In genomic region chr2:240987588-240987987, GRCh38 we compare ENCODE assay signal across 19 cellular contexts. TPM values are rescaled to one million over a fixed set of nuclear protein-coding genes. Genes with fewer than 3 reads are reported as not detected.
DNase-seq lines count a peak whose midpoint lies in the region; ATAC-seq, FAIRE-seq and TF ChIP-seq lines count a peak whose summit lies in the region.
"Had no signal": no experiment of that assay in that cellular context is flagged by ENCODE, and none has a peak within 500 bp of the region (broad histone marks: within the 10 kb centered on the region; RNA-seq: fewer than 3 reads in every experiment).

No MANE protein-coding gene starts in this region.

- H3T11ph ChIP-seq in H9 (ENCODE audit: low read length) = no peak overlapping the region

- H3K4me3 Mint-ChIP-seq in H9 = no peak overlapping the region
- H3K4me3 Mint-ChIP-seq: brain had no signal

- intact Hi-C loops in GM12878 (cut with micrococcal nuclease; ENCODE audit: unreplicated experiment) (no loop called here), sigmoid colon (cut with DNase I) (no loop called here)

- SMC1A ChIA-PET in GM12878 (lab: Charles Lee; ENCODE audit: uncharacterized antibody, unreplicated experiment) = no interaction called here

- peaks cover 0 to 18% (median 7%) of the 10 kb centered on the region in 11 experiments; a peak in 15 of 22 replicates for H3K27me3 ChIP-seq in BLaER1 treated with 17β-estradiol and CSF1 and Interleukin-3, amounts not matched to agents 10 nM and 100 nM
- H3K27me3 ChIP-seq in GM12878 (replicated peaks in 1 of 2; ENCODE audit: control insufficient read depth in 2 of 2, insufficient read depth in 2 of 2, low read length in 1 of 2) (peaks cover 0 to under 1% of the 10 kb centered on the region in 2 experiments; a peak in 1 of 4 replicates), sigmoid colon (peaks cover 0 to 32% (median 17%) of the 10 kb centered on the region in 3 donors), H9 (ENCODE audit: insufficient read depth, low read length) (no peaks in the 10 kb centered on the region)

- no peak overlapping the region for H3K18ac ChIP-seq in H9 (ENCODE audit: insufficient read length, low read depth, low read length)

- H3K4me3 ChIP-seq in BLaER1 treated with 17β-estradiol and CSF1 and Interleukin-3, amounts not matched to agents 10 nM and 100 nM = peak overlapping the region in 3 of 10 experiments; percentile 4 to 42 (median 32); a peak in 5 of 20 replicates
- H3K4me3 ChIP-seq in GM12878 = no peak overlapping the region
- no peak overlapping the region for H3K4me3 ChIP-seq in sigmoid colon
- H3K4me3 ChIP-seq: stomach had no signal

- H3K4ac ChIP-seq in H9 (ENCODE audit: low read depth, low read length) = no peak overlapping the region

- H3K4me1 Mint-ChIP-seq in H9 = peaks cover 2 to 4% of the 10 kb centered on the region in 2 experiments; a peak in 1 of 4 replicates

- peaks cover 0 to 56% (median 0%) of the 10 kb centered on the region in 11 experiments; a peak in 8 of 22 replicates for H4K20me1 ChIP-seq in BLaER1 treated with 17β-estradiol and CSF1 and Interleukin-3, amounts not matched to agents 10 nM and 100 nM
- H4K20me1 ChIP-seq in GM12878 (ENCODE audit: control insufficient read depth, insufficient read depth) (no peaks in the 10 kb centered on the region), H9 (ENCODE audit: control insufficient read depth, insufficient read depth, insufficient read length) (no peaks in the 10 kb centered on the region)

- H3K27me3 Mint-ChIP-seq in H9 (ENCODE audit: low read depth) = peaks cover 10% of the 10 kb centered on the region

- H2BK20ac ChIP-seq in H9 (ENCODE audit: low read depth, low read length, poor library complexity, severe bottlenecking) = no peak overlapping the region

- BruUV-seq in GM12878 (replicated peaks; lab: Mats Ljungman, UMichigan) = no TSS peak

- H3K79me2 ChIP-seq in GM12878 (ENCODE audit: control insufficient read depth, insufficient read depth, low read length) (no peaks in the 10 kb centered on the region), H9 (ENCODE audit: insufficient read depth, low read length) (no peaks in the 10 kb centered on the region)

- no peak overlapping the region for H2BK12ac ChIP-seq in H9 (ENCODE audit: insufficient read length, low read depth, low read length)

- no peaks in the 10 kb centered on the region for H3K36me3 ChIP-seq in BLaER1 treated with 17β-estradiol and CSF1 and Interleukin-3, amounts not matched to agents 10 nM and 100 nM
- H3K36me3 ChIP-seq in GM12878 (ENCODE audit: control insufficient read depth in 2 of 2, insufficient read depth in 2 of 2, low read length in 1 of 2) = no peaks in the 10 kb centered on the region
- H3K36me3 ChIP-seq in sigmoid colon = no peaks in the 10 kb centered on the region
- H3K36me3 ChIP-seq: stomach had no signal

- TF ChIP-seq EP300 in GM12878 (IDR thresholded peaks at IDR 0.05; ENCODE audit: borderline replicate concordance in 1 of 2, control insufficient read depth in 1 of 2, low read depth in 2 of 2, low read length in 2 of 2) (no peak), sigmoid colon (IDR thresholded peaks at IDR 0.05) (no peak)

- H2AK5ac ChIP-seq in H9 (ENCODE audit: insufficient read length, low read length) = no peak overlapping the region

- TF ChIP-seq POLR2A in GM12878 (IDR thresholded peaks at IDR 0.05; ENCODE audit: low read depth, low read length) = no peak
- TF ChIP-seq POLR2A in sigmoid colon (IDR thresholded peaks at IDR 0.05) = no peak

- no peak overlapping the region for H2BK120ac ChIP-seq in H9 (ENCODE audit: low read depth, low read length, poor library complexity, severe bottlenecking)

- H3K23ac ChIP-seq in H9 (ENCODE audit: insufficient read length, low read depth, low read length) = no peak overlapping the region

- POLR2A ChIA-PET in GM12878 (lab: Charles Lee) = no interaction called here
- POLR2A ChIA-PET in GM10248 (lab: Yijun Ruan, JAX) = no interaction called here

- 46% methylated on average over 6 of the region's 6 CpGs for WGBS in GM12878 (ENCODE audit: insufficient coverage, insufficient replicate concordance, low lambda C conversion rate, missing lambda C conversion rate)
- WGBS in sigmoid colon, 2 donors = 74 to 83% methylated on average over 6 of the region's 6 CpGs
- no CpG with 5 or more reads among the region's 6 CpGs for WGBS in H9 (ENCODE audit: extremely low coverage, insufficient read length, low lambda C conversion rate)

- TF ChIP-seq CTCF in GM12878 (IDR thresholded peaks at IDR 0.05 in 2 of 3, conservative IDR thresholded peaks at IDR 0.05 in 1 of 3; ENCODE audit: control insufficient read depth in 2 of 3, extremely low read depth in 1 of 3, insufficient read depth in 1 of 3, low read depth in 3 of 3, low read length in 3 of 3) (no peak), sigmoid colon (IDR thresholded peaks at IDR 0.05) (no peak), GM10248 (IDR thresholded peaks at IDR 0.05; ENCODE audit: control extremely low read depth, extremely low read depth, low read depth, missing control alignments) (no peak), H9 (conservative IDR thresholded peaks at IDR 0.05) (no peak)

- in situ Hi-C loops in GM12878 (cut with MboI) = no loop called here

- peak overlapping the region; percentile 78 to 100 (median 95) for H3K4me2 ChIP-seq in BLaER1 treated with 17β-estradiol and CSF1 and Interleukin-3, amounts not matched to agents 10 nM and 100 nM
- H3K4me2 ChIP-seq in GM12878 (ENCODE audit: control insufficient read depth, insufficient read depth) (no peak overlapping the region; the same call in 1 of the 2 replicates), H9 (ENCODE audit: insufficient read depth, insufficient read length, low read length) (no peak overlapping the region)

- FAIRE-seq in GM12878 (lab: Jason Lieb, UNC) = no peak
- FAIRE-seq: D721Med, G401.6, H54, HTR-8/SVneo had no signal

- CTCF ChIA-PET in GM12878 (lab: Yijun Ruan, JAX) = interaction anchor here (0.9 kb wide), 1 partner anchor 136 kb away, joined by 3 read pairs; no protein-coding TSS in a partner anchor
- CTCF ChIA-PET in GM10248 (lab: Yijun Ruan, JAX) = interaction anchor here (1.0 to 1.3 kb wide), 3 partner anchors 14 to 473 kb away, joined by 3 to 4 read pairs (median 4); no protein-coding TSS in a partner anchor

- TF ChIP-seq RAD21 in GM12878 (IDR thresholded peaks at IDR 0.05; ENCODE audit: insufficient read depth, low read depth, low read length) = no peak

- H3K9me3 Mint-ChIP-seq in H9 = no peaks in the 10 kb centered on the region; a peak in 1 of 5 replicates

- no peak overlapping the region for H2BK15ac ChIP-seq in H9 (ENCODE audit: low read depth, low read length)

- no peak overlapping the region for H3K56ac ChIP-seq in H9 (ENCODE audit: insufficient read length, low read depth, low read length)

- no peak overlapping the region for H2AFZ ChIP-seq in GM12878 (ENCODE audit: control insufficient read depth, low read depth, low read length)
- no peak overlapping the region for H2AFZ ChIP-seq in H9 (ENCODE audit: low read length)

- no peak overlapping the region; a peak in 1 of 7 replicates for H3K27ac Mint-ChIP-seq in H9

- DNase-seq in GM12878 (ENCODE audit: low read depth, low spot score) (no peak), left lobe of liver (ENCODE audit: low spot score) (peak; percentile 97), sigmoid colon (peak; percentile 57), LoVo (ENCODE audit: low spot score) (no peak), GM10248 (ENCODE audit: extremely low spot score) (no peak), AG08395 (ENCODE audit: low spot score) (no peak), H9 (no peak)
- DNase-seq: activated CD4-positive, alpha-beta T cell treated with anti-CD3 and anti-CD28 coated beads for 1 hour; activated gamma-delta T cell treated with Interleukin-2 at 50 U/mL for 16 hours; NCI-H1436; NCI-H345; SHP77 treated with DMSO at 0.1 percent for 48 hours; stomach had no signal

- RAD21 ChIA-PET in GM12878 (lab: Charles Lee; ENCODE audit: unreplicated experiment) = interaction anchor here (1.1 kb wide), 1 partner anchor 163 kb away, joined by 3 read pairs; no protein-coding TSS in a partner anchor

- peak overlapping the region; percentile 11 to 75 (median 56); a peak in 17 of 22 replicates for H3K9ac ChIP-seq in BLaER1 treated with 17β-estradiol and CSF1 and Interleukin-3, amounts not matched to agents 10 nM and 100 nM
- H3K9ac ChIP-seq in GM12878 (ENCODE audit: control insufficient read depth, insufficient read depth, low read length) (no peak overlapping the region), H9 (ENCODE audit: extremely low read depth, insufficient read length, low read length) (no peak overlapping the region)

- ATAC-seq in GM12878 (peak; percentile 39), left lobe of liver (peak; percentile 69)

- peak overlapping the region in 10 of 11 experiments; percentile 7 to 80 (median 61); a peak in 16 of 22 replicates for H3K27ac ChIP-seq in BLaER1 treated with 17β-estradiol and CSF1 and Interleukin-3, amounts not matched to agents 10 nM and 100 nM
- no peak overlapping the region for H3K27ac ChIP-seq in GM12878 (ENCODE audit: control insufficient read depth, insufficient read depth)
- no peak overlapping the region for H3K27ac ChIP-seq in sigmoid colon
- H3K27ac ChIP-seq in H9 (ENCODE audit: insufficient read length, low read depth, low read length) = no peak overlapping the region

- H4K91ac ChIP-seq in H9 (ENCODE audit: insufficient read length, low read depth, low read length) = no peak overlapping the region

- H3K14ac ChIP-seq in H9 (ENCODE audit: insufficient read depth, low read length) = no peak overlapping the region

- H2BK5ac ChIP-seq in H9 (ENCODE audit: insufficient read length, low read length) = no peak overlapping the region

- no peaks in the 10 kb centered on the region for H3K23me2 ChIP-seq in H9 (ENCODE audit: insufficient read length, low read depth, low read length, poor library complexity, severe bottlenecking)

- no peaks in the 10 kb centered on the region for H3K79me1 ChIP-seq in H9 (ENCODE audit: insufficient read depth, low read depth, low read length, poor library complexity, severe bottlenecking)

- H3K36me3 Mint-ChIP-seq in H9 (ENCODE audit: insufficient read depth in 1 of 3, low read depth in 3 of 3) = no peaks in the 10 kb centered on the region
- H3K36me3 Mint-ChIP-seq: brain had no signal

- peaks cover 45 to 92% (median 84%) of the 10 kb centered on the region in 10 experiments for H3K4me1 ChIP-seq in BLaER1 treated with 17β-estradiol and CSF1 and Interleukin-3, amounts not matched to agents 10 nM and 100 nM
- H3K4me1 ChIP-seq in GM12878 (ENCODE audit: control insufficient read depth, insufficient read depth, low read length) = peaks cover 13% of the 10 kb centered on the region
- H3K4me1 ChIP-seq in sigmoid colon = peaks cover 0 to 17% (median 11%) of the 10 kb centered on the region in 4 donors
- no peaks in the 10 kb centered on the region for H3K4me1 ChIP-seq in H9 (ENCODE audit: insufficient read depth, low read length)

- no peak overlapping the region for H4K8ac ChIP-seq in H9 (replicated peaks; ENCODE audit: insufficient read length, low read depth, low read length)

- no peaks in the 10 kb centered on the region for H3K9me3 ChIP-seq in BLaER1 treated with 17β-estradiol and CSF1 and Interleukin-3, amounts not matched to agents 10 nM and 100 nM (replicated peaks in 1 of 11)
- H3K9me3 ChIP-seq in GM12878 (replicated peaks; ENCODE audit: control insufficient read depth, insufficient read depth, low read length) = no peaks in the 10 kb centered on the region
- peaks cover 0 to 4% (median 2%) of the 10 kb centered on the region in 4 donors for H3K9me3 ChIP-seq in sigmoid colon
- no peaks in the 10 kb centered on the region for H3K9me3 ChIP-seq in H9 (ENCODE audit: control insufficient read depth, low read depth, low read length)
- H3K9me3 ChIP-seq: stomach had no signal

- H4K5ac ChIP-seq in H9 (ENCODE audit: insufficient read length, low read depth, low read length) = no peak overlapping the region

RNA-seq across cellular contexts. Expression of gene SNED1, which starts 10.8 kb away (rescaled TPM):
- total RNA-seq in GM12878 (2013; cell fraction: nucleolus; rRNA removed) = 70.4 and 84.1 TPM in 2 replicates
- total RNA-seq in GM12878 (2014; rRNA removed) = 4.4 and 7.6 TPM in 2 replicates
- 3.4 TPM in 2 replicates for total RNA-seq in GM12878 (2014; rRNA removed; fragmentation: Illumina TruSeq; extraction: Trizol)
- 5.5 and 7.3 TPM in 2 replicates for total RNA-seq in GM12878 (2021)
- polyA plus RNA-seq in GM12878 (2011; ENCODE audit: low read depth) = 0.97 TPM
- polyA plus RNA-seq in GM12878 (2011; rRNA removed) = 3.6 and 4.4 TPM in 2 replicates
- polyA plus RNA-seq in GM12878 (2011; cell fraction: cytosol; rRNA removed) = 4.7 and 6.9 TPM in 2 replicates
- polyA plus RNA-seq in GM12878 (2011; cell fraction: nucleus; rRNA removed) = 24.3 and 25.9 TPM in 2 replicates
- polyA plus RNA-seq in GM12878 (2012) = 1.3 and 1.4 TPM in 2 replicates
- polyA plus RNA-seq in GM12878 (2014; fragmentation: Illumina TruSeq; extraction: Trizol) = 0.17 and 1.3 TPM in 2 replicates
- under 1 TPM; 0.05 to 0.18 TPM for polyA plus RNA-seq in GM12878 (2014; fragmentation: Nextera tagmentation; extraction: Ambion mirVana)
- polyA plus RNA-seq in GM12878 (2014; rRNA removed) = 6.5 and 8.4 TPM in 2 replicates
- polyA plus RNA-seq in GM12878 (2016; fragmentation: Nextera tagmentation; extraction: Ambion mirVana) = 1 to 10 TPM; 1.7 to 2.5 TPM
- 4.2 and 15.9 TPM in 2 replicates for polyA minus RNA-seq in GM12878 (2011; rRNA and poly(A)+ RNA removed)
- 1.1 and 3.3 TPM in 2 replicates for polyA minus RNA-seq in GM12878 (2011; cell fraction: cytosol; rRNA and poly(A)+ RNA removed)
- 14.7 and 21.0 TPM in 2 replicates for polyA minus RNA-seq in GM12878 (2011; cell fraction: nucleus; rRNA and poly(A)+ RNA removed)
- 34.9 TPM for total RNA-seq in left lobe of liver
- 10 to 100 TPM in 3 of 4 donors, 1 to 10 TPM in 1; 8.3 to 37.1 (median 17.0) TPM for total RNA-seq in sigmoid colon
- 1 to 10 TPM in 2 of 3 donors, under 1 TPM in 1; 0.69 to 6.3 (median 3.0) TPM for polyA plus RNA-seq in sigmoid colon
- 1.8 and 2.5 TPM in 2 replicates for total RNA-seq in H9 (2021)

Comparison
In these comparisons a context has a peak if more than half of its experiments do, and no peak if none do; other contexts are left out.
1. H3K27ac ChIP-seq: peak in BLaER1 treated with 17β-estradiol and CSF1 and Interleukin-3, amounts not matched to agents 10 nM and 100 nM (10 of 11); none in GM12878 (single experiment), sigmoid colon (0 of 4) and H9 (single experiment).
2. H3K4me2 ChIP-seq: peak in BLaER1 treated with 17β-estradiol and CSF1 and Interleukin-3, amounts not matched to agents 10 nM and 100 nM (11 of 11); none in GM12878 (single experiment) and H9 (single experiment).
3. H3K9ac ChIP-seq: peak in BLaER1 treated with 17β-estradiol and CSF1 and Interleukin-3, amounts not matched to agents 10 nM and 100 nM (11 of 11); none in GM12878 (single experiment) and H9 (single experiment).
4. DNase-seq: peak in left lobe of liver (single experiment) and sigmoid colon (single experiment); none in GM12878 (single experiment), LoVo (single experiment), GM10248 (single experiment), AG08395 (single experiment) and H9 (single experiment).